Comparison of ENCODE assay signal across 1 cellular context in genomic region chr13:52085416-52085815, GRCh38.
TF ChIP-seq lines count a peak whose summit lies in the region.

No MANE protein-coding gene starts in this region.

TF ChIP-seq in GM23338, 12 proteins besides CTCF, POLR2A, EP300 and RAD21 (continued from another document):
- TF ChIP-seq ETS1 (IDR thresholded peaks at IDR 0.05) (no peak), EZH2 (IDR thresholded peaks at IDR 0.05; ENCODE audit: low read depth, unreplicated experiment) (no peak), ZNF114 (CRISPR knock-in tag; IDR thresholded peaks at IDR 0.05) (no peak), CREB1 (CRISPR knock-in tag; IDR thresholded peaks at IDR 0.05; ENCODE audit: low read depth) (no peak), POLR2AphosphoS5 (IDR thresholded peaks at IDR 0.05; ENCODE audit: low read depth) (no peak), JUNB (IDR thresholded peaks at IDR 0.05; ENCODE audit: unreplicated experiment) (no peak), ZNF462 (CRISPR knock-in tag; IDR thresholded peaks at IDR 0.05) (no peak), NANOG (IDR thresholded peaks at IDR 0.05; ENCODE audit: borderline replicate concordance) (no peak)
